ENCODE assay signal across 9 cellular contexts in genomic region chr5:100902406-100903035, GRCh38. TPM values are rescaled to one million over a fixed set of nuclear protein-coding genes. Genes with fewer than 3 reads are reported as not detected.
DNase-seq lines count a peak whose midpoint lies in the region; ATAC-seq and TF ChIP-seq lines count a peak whose summit lies in the region.
"Had no signal": no experiment of that assay in that cellular context is flagged by ENCODE, and none has a peak within 500 bp of the region (broad histone marks: within the 10 kb centered on the region; RNA-seq: fewer than 3 reads in every experiment).

No MANE protein-coding gene starts in this region.

- no peak for TF ChIP-seq CTCF in DND-41 (IDR thresholded peaks at IDR 0.05; ENCODE audit: borderline replicate concordance, extremely low read depth, low read length, poor library complexity, severe bottlenecking)

- H3K79me2 ChIP-seq in DND-41 (ENCODE audit: insufficient read depth, low read length), result peaks cover 96% of the 10 kb centered on the region

- peaks cover 46% of the 10 kb centered on the region for H3K4me1 Mint-ChIP-seq in activated naive CD4-positive, alpha-beta T cell treated with anti-CD3 and anti-CD28 coated beads, Interleukin-2, amount 50 U/mL, for 24 hours

- peak; percentile 53 for DNase-seq in DND-41
- peak; percentile 25 for DNase-seq in NCI-H69 (lab: John Stamatoyannopoulos, UW)
- DNase-seq in iPS DF 4.7 (ENCODE audit: extremely low read depth, low spot score), result peak; percentile 5
- DNase-seq in NCI-H446 treated with DMSO at 0.1 percent for 48 hours (lab: John Stamatoyannopoulos, UW), result no peak

- peaks cover 7% of the 10 kb centered on the region for H3K36me3 Mint-ChIP-seq in activated naive CD4-positive, alpha-beta T cell treated with anti-CD3 and anti-CD28 coated beads, Interleukin-2, amount 50 U/mL, for 24 hours

- H3K4me2 ChIP-seq in DND-41 (ENCODE audit: insufficient read depth, low read length) (peak overlapping the region; percentile 71), skeletal muscle satellite cell (ENCODE audit: low read length) (peak overlapping the region; percentile 96)

- H3K36me3 ChIP-seq in DND-41 (ENCODE audit: insufficient read depth, low read length) (peaks cover 19% of the 10 kb centered on the region), skeletal muscle satellite cell (ENCODE audit: insufficient read depth, low read length) (no peaks in the 10 kb centered on the region)

- no peaks in the 10 kb centered on the region for H4K20me1 ChIP-seq in DND-41 (ENCODE audit: insufficient read depth, low read length)

- H3K9me3 Mint-ChIP-seq in activated naive CD4-positive, alpha-beta T cell treated with anti-CD3 and anti-CD28 coated beads, Interleukin-2, amount 50 U/mL, for 24 hours, result no peaks in the 10 kb centered on the region

- peaks cover 48% of the 10 kb centered on the region for H3K4me1 ChIP-seq in DND-41 (ENCODE audit: insufficient read depth, low read length)
- H3K4me1 ChIP-seq in skeletal muscle satellite cell (ENCODE audit: control insufficient read depth, insufficient read depth, low read length), result peaks cover 23% of the 10 kb centered on the region

- peak overlapping the region; percentile 100 for H3K27ac Mint-ChIP-seq in activated naive CD4-positive, alpha-beta T cell treated with anti-CD3 and anti-CD28 coated beads, Interleukin-2, amount 50 U/mL, for 24 hours

- peak overlapping the region; percentile 47 to 61 for H3K4me3 ChIP-seq in DND-41 (ENCODE audit: low read depth in 1 of 2, low read length in 2 of 2)
- peak overlapping the region; percentile 76 for H3K4me3 ChIP-seq in skeletal muscle satellite cell (ENCODE audit: low read length)

- H3K9ac ChIP-seq in DND-41 (ENCODE audit: low read depth, low read length) (peak overlapping the region; percentile 87), skeletal muscle satellite cell (ENCODE audit: low read depth, low read length) (peak overlapping the region; percentile 73)

- ATAC-seq in DND-41 (ENCODE audit: insufficient read depth, low read depth), result no peak
- ATAC-seq in HG02571 (IDR thresholded peaks at IDR 0.05; ENCODE audit: unreplicated experiment), result no peak
- no peak for ATAC-seq in GM21526 (IDR thresholded peaks at IDR 0.05; ENCODE audit: low FRiP score, unreplicated experiment)

- no peaks in the 10 kb centered on the region for H3K9me3 ChIP-seq in DND-41 (ENCODE audit: insufficient read depth, low read length, severe bottlenecking)
- H3K9me3 ChIP-seq in skeletal muscle satellite cell (replicated peaks; ENCODE audit: low read length), result no peaks in the 10 kb centered on the region

- no peaks in the 10 kb centered on the region for H3K27me3 ChIP-seq in DND-41 (ENCODE audit: insufficient read depth, low read length, poor library complexity)
- H3K27me3 ChIP-seq in skeletal muscle satellite cell (ENCODE audit: control insufficient read depth, insufficient read depth, low read length), result peaks cover 2% of the 10 kb centered on the region

- H3K27me3 Mint-ChIP-seq in activated naive CD4-positive, alpha-beta T cell treated with anti-CD3 and anti-CD28 coated beads, Interleukin-2, amount 50 U/mL, for 24 hours, result no peaks in the 10 kb centered on the region

- H3K27ac ChIP-seq in DND-41 (ENCODE audit: low read length), result peak overlapping the region; percentile 89

- H2AFZ ChIP-seq in DND-41 (ENCODE audit: low read depth, low read length), result no peak overlapping the region

- H3K4me3 Mint-ChIP-seq in activated naive CD4-positive, alpha-beta T cell treated with anti-CD3 and anti-CD28 coated beads, Interleukin-2, amount 50 U/mL, for 24 hours, result peak overlapping the region; percentile 95

RNA-seq across cellular contexts. Expression of gene ST8SIA4, which starts 0.6 kb away (rescaled TPM):
- under 0.01 and 0.22 TPM in 2 replicates for total RNA-seq in skeletal muscle satellite cell (2012; rRNA removed)
- total RNA-seq: HT1080 had no signal
